ENCODE assay signal across 9 cellular contexts in the genomic region with DNA sequence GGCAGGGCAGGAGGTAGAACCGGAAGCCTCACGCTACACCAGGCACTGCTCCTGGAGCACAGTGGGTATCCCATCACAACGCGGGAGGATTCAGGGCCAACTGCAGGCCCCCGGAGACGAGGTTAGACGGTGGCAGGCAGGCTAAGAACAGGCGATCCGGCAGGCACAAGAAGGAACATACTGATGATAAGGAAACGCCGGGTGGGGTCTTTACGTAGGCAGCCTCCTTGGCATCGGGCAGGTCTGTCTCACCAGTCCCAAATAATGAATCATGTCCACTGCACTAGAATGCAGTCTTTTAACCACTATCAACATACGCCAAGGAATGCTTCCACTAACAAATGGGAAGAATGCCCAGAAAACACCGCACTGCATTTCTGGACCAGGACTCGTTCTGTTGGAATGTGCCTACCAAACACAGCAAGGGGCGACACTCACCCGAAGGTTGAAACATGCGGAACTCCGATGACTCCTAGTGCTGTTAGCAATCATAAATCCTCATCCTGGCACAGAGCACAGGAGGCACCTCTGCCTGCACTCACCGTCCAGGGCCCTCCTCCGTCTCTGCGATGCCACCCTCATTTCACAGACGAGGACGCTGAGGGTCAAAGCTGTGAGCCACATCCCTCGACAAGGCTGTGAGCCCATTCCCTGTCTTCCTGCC. TPM values are rescaled to one million over a fixed set of nuclear protein-coding genes. Genes with fewer than 3 reads are reported as not detected.
DNase-seq lines count a peak whose midpoint lies in the region; ATAC-seq, FAIRE-seq and TF ChIP-seq lines count a peak whose summit lies in the region.
"Had no signal": no experiment of that assay in that cellular context is flagged by ENCODE, and none has a peak within 500 bp of the region (broad histone marks: within the 10 kb centered on the region; RNA-seq: fewer than 3 reads in every experiment).

No MANE protein-coding gene starts in this region.

- H3K27me3 ChIP-seq in skeletal muscle tissue (ENCODE audit: control insufficient read depth in 3 of 3, insufficient read depth in 3 of 3, low read length in 3 of 3): no peaks in the 10 kb centered on the region

- H3K4me1 ChIP-seq in skeletal muscle tissue (ENCODE audit: control insufficient read depth in 3 of 3, insufficient read depth in 3 of 3, low read length in 3 of 3): peaks cover 29 to 46% (median 41%) of the 10 kb centered on the region in 3 donors

- H3K9ac ChIP-seq in skeletal muscle tissue (ENCODE audit: low read depth in 1 of 3, low read length in 3 of 3): peak overlapping the region in 2 of 3 donors; percentile 28 to 69

- DNase-seq in H54 (ENCODE audit: insufficient read length, low spot score) (peak; percentile 53), astrocyte of the hippocampus (ENCODE audit: low read depth, low spot score) (peak; percentile 99), hepatic stellate cell (ENCODE audit: low spot score) (peak; percentile 95), Ammon's horn (ENCODE audit: low spot score) (no peak), NCI-H82 (lab: John Stamatoyannopoulos, UW) (no peak)
- DNase-seq: stimulated activated naive B cell treated with anti-CD40 and anti-IgM and Interleukin-4, amounts not matched to agents 10 μg/mL and 1 μg/mL and 100 μg/mL, for 72 hours had no signal

- H3K9me3 ChIP-seq in skeletal muscle tissue (ENCODE audit: control insufficient read depth in 3 of 3, low read length in 3 of 3): no peaks in the 10 kb centered on the region

- no peak for TF ChIP-seq POLR2A in H54 (IDR thresholded peaks at IDR 0.05; ENCODE audit: low read depth, low read length)

- H3K27ac ChIP-seq in skeletal muscle tissue (ENCODE audit: low read depth, low read length): peak overlapping the region; percentile 77

- H3K36me3 ChIP-seq in skeletal muscle tissue (ENCODE audit: control insufficient read depth in 3 of 3, insufficient read depth in 3 of 3, low read length in 3 of 3): peaks cover 0 to 13% (median 6%) of the 10 kb centered on the region in 3 donors

- FAIRE-seq in H54 (lab: Jason Lieb, UNC): peak; percentile 70

- ATAC-seq in HG03442 (IDR thresholded peaks at IDR 0.05; ENCODE audit: unreplicated experiment) (no peak), HG03039 (IDR thresholded peaks at IDR 0.05; ENCODE audit: unreplicated experiment) (no peak)
- ATAC-seq: stimulated activated naive B cell treated with anti-CD40 and anti-IgM and Interleukin-4, amounts not matched to agents 10 μg/mL and 1 μg/mL and 100 μg/mL, for 72 hours had no signal

- peak overlapping the region; percentile 37 to 63 (median 48) for H3K4me3 ChIP-seq in skeletal muscle tissue (ENCODE audit: low read length in 3 of 3)

RNA-seq across cellular contexts. Expression of gene ZNF516, which starts 35.2 kb away (rescaled TPM):
- total RNA-seq in skeletal muscle tissue: 33.9 TPM

Comparison
In these comparisons a context has a peak if more than half of its experiments do, and no peak if none do; other contexts are left out.
1. DNase-seq: peak in H54 (single experiment), astrocyte of the hippocampus (single experiment) and hepatic stellate cell (single experiment); none in Ammon's horn (single experiment) and NCI-H82 (single experiment).